In the genomic region with DNA sequence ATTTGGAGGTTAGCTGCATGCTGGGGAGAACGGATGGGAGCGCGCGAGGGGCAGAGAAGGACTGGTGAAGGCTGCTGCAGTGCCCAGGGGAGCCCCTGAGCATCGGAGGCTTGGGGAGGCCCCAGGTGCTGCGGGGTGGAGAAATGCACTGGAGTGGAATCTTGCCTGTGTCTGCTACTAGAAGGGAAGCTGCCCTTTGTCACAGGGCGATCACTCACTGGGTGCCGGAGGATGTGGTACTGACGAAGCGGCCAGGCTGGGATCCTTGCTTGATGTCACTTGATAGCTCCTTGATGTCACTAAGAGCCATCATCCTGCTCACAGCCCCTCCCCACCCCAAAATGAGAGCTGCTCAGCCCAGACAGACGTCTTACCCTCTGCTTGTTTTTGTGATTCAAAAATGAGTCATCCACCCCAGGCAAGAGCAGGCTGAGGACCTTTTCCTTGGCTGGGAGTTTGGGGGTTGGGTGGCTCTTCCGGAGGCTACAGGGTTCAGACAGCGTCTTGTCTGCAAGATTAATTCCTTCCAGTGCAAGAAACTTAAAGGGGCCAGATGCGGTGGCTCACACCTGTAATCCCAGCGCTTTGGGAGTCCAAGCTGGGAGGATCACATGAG, we compare ENCODE assay signal across 9 cellular contexts.
DNase-seq lines count a peak whose midpoint lies in the region; ATAC-seq and TF ChIP-seq lines count a peak whose summit lies in the region.
"Had no signal": no experiment of that assay in that cellular context is flagged by ENCODE, and none has a peak within 500 bp of the region (broad histone marks: within the 10 kb centered on the region; RNA-seq: fewer than 3 reads in every experiment).

No MANE protein-coding gene starts in this region.

- H3K9ac ChIP-seq in fibroblast of lung (ENCODE audit: insufficient read depth, low read length): no peak overlapping the region

- peak; percentile 5 for DNase-seq in activated T-cell treated with anti-CD3 and anti-CD28 coated beads for 4 hours
- DNase-seq in activated T-cell treated with anti-CD3 and anti-CD28 coated beads, Interleukin-2, amount 50 U/mL, for 24 hours: no peak
- DNase-seq in SK-MEL-5 (ENCODE audit: low read depth, low spot score): peak; percentile 78
- DNase-seq in fibroblast of lung (ENCODE audit: low read depth in 2 of 2): peak; percentile 34 to 82
- DNase-seq in stimulated activated effector memory CD8-positive, alpha-beta T cell treated with anti-CD3 and anti-CD28 coated beads, Interleukin-12 subunit alpha, Interleukin-12 subunit beta, amount 100 ng/mL, for 72 hours (ENCODE audit: low spot score in 2 of 2): no peak
- DNase-seq in COR-L47 (lab: John Stamatoyannopoulos, UW): no peak
- DNase-seq in left colon: no peak

- peaks cover 18% of the 10 kb centered on the region for H3K27me3 Mint-ChIP-seq in activated T-cell treated with anti-CD3 and anti-CD28 coated beads, Interleukin-2, amount 50 U/mL, for 24 hours

- no peak overlapping the region for H3K4me3 ChIP-seq in fibroblast of lung (replicated peaks in 1 of 4; ENCODE audit: control extremely low read depth in 1 of 4, insufficient read depth in 1 of 4, low read depth in 3 of 4, low read length in 4 of 4)
- H3K4me3 ChIP-seq: cardiac muscle cell had no signal

- no peak overlapping the region for H3K27ac ChIP-seq in fibroblast of lung (ENCODE audit: insufficient read depth, low read length)
- H3K27ac ChIP-seq: cardiac muscle cell had no signal

- ATAC-seq in stimulated activated effector memory CD8-positive, alpha-beta T cell treated with anti-CD3 and anti-CD28 coated beads, Interleukin-12 subunit alpha, Interleukin-12 subunit beta, amount 100 ng/mL, for 72 hours: peak; percentile 93
- ATAC-seq in left colon (no peak), GM21367 (IDR thresholded peaks at IDR 0.05; ENCODE audit: unreplicated experiment) (no peak)

- intact Hi-C loops in left colon (cut with DNase I, micrococcal nuclease): no loop called here

- no peaks in the 10 kb centered on the region for H4K20me1 ChIP-seq in fibroblast of lung (ENCODE audit: control insufficient read depth, extremely low read depth, insufficient read depth, low read length)

- no peaks in the 10 kb centered on the region for H3K9me3 ChIP-seq in fibroblast of lung (ENCODE audit: control insufficient read depth, insufficient read depth, low read depth, low read length)

- H3K4me2 ChIP-seq in fibroblast of lung (ENCODE audit: extremely low read depth, insufficient read depth, low read length): no peak overlapping the region

- H3K36me3 ChIP-seq in fibroblast of lung (ENCODE audit: control insufficient read depth, insufficient read depth, low read length): no peaks in the 10 kb centered on the region
- H3K36me3 ChIP-seq: cardiac muscle cell had no signal

- no peaks in the 10 kb centered on the region for H3K27me3 ChIP-seq in fibroblast of lung (ENCODE audit: control insufficient read depth, insufficient read depth, low read length)
- H3K27me3 ChIP-seq: cardiac muscle cell had no signal

- no peak overlapping the region for H2AFZ ChIP-seq in fibroblast of lung (ENCODE audit: low read length)

- H3K27ac Mint-ChIP-seq in activated T-cell treated with anti-CD3 and anti-CD28 coated beads, Interleukin-2, amount 50 U/mL, for 24 hours: no peak overlapping the region
- H3K27ac Mint-ChIP-seq in stimulated activated effector memory CD8-positive, alpha-beta T cell treated with anti-CD3 and anti-CD28 coated beads, Interleukin-12 subunit alpha, Interleukin-12 subunit beta, amount 100 ng/mL, for 72 hours: no peak overlapping the region

- H3K4me1 ChIP-seq in fibroblast of lung (ENCODE audit: control insufficient read depth, extremely low read depth, insufficient read depth, low read length): no peaks in the 10 kb centered on the region

- no peaks in the 10 kb centered on the region for H3K9me3 Mint-ChIP-seq in activated T-cell treated with anti-CD3 and anti-CD28 coated beads, Interleukin-2, amount 50 U/mL, for 24 hours
- no peaks in the 10 kb centered on the region for H3K9me3 Mint-ChIP-seq in stimulated activated effector memory CD8-positive, alpha-beta T cell treated with anti-CD3 and anti-CD28 coated beads, Interleukin-12 subunit alpha, Interleukin-12 subunit beta, amount 100 ng/mL, for 72 hours

- in situ Hi-C loops in SK-MEL-5 (cut with HindIII; ENCODE audit: low pct_unique_long_range_greater_than_20kb, low sequenced_read_pairs): no loop called here

- H3K4me3 Mint-ChIP-seq in activated T-cell treated with anti-CD3 and anti-CD28 coated beads, Interleukin-2, amount 50 U/mL, for 24 hours: no peak overlapping the region
- H3K4me3 Mint-ChIP-seq in stimulated activated effector memory CD8-positive, alpha-beta T cell treated with anti-CD3 and anti-CD28 coated beads, Interleukin-12 subunit alpha, Interleukin-12 subunit beta, amount 100 ng/mL, for 72 hours: no peak overlapping the region

- TF ChIP-seq CTCF in fibroblast of lung (conservative IDR thresholded peaks at IDR 0.05 in 1 of 2, IDR thresholded peaks at IDR 0.05 in 1 of 2; ENCODE audit: low read depth in 1 of 2, low read length in 2 of 2): no peak

- peaks cover 10% of the 10 kb centered on the region for H3K4me1 Mint-ChIP-seq in activated T-cell treated with anti-CD3 and anti-CD28 coated beads, Interleukin-2, amount 50 U/mL, for 24 hours (ENCODE audit: low read depth)
- H3K4me1 Mint-ChIP-seq in stimulated activated effector memory CD8-positive, alpha-beta T cell treated with anti-CD3 and anti-CD28 coated beads, Interleukin-12 subunit alpha, Interleukin-12 subunit beta, amount 100 ng/mL, for 72 hours: peaks cover 11% of the 10 kb centered on the region

- H3K79me2 ChIP-seq in fibroblast of lung (ENCODE audit: control insufficient read depth, insufficient read depth, low read length): no peaks in the 10 kb centered on the region

- H3K36me3 Mint-ChIP-seq in activated T-cell treated with anti-CD3 and anti-CD28 coated beads, Interleukin-2, amount 50 U/mL, for 24 hours (ENCODE audit: low read depth): no peaks in the 10 kb centered on the region
- H3K36me3 Mint-ChIP-seq in stimulated activated effector memory CD8-positive, alpha-beta T cell treated with anti-CD3 and anti-CD28 coated beads, Interleukin-12 subunit alpha, Interleukin-12 subunit beta, amount 100 ng/mL, for 72 hours: no peaks in the 10 kb centered on the region

Comparison
In these comparisons a context has a peak if more than half of its experiments do, and no peak if none do; other contexts are left out.
1. DNase-seq: peak in activated T-cell treated with anti-CD3 and anti-CD28 coated beads for 4 hours (single experiment), SK-MEL-5 (single experiment) and fibroblast of lung (2 of 2); none in activated T-cell treated with anti-CD3 and anti-CD28 coated beads, Interleukin-2, amount 50 U/mL, for 24 hours (single experiment), stimulated activated effector memory CD8-positive, alpha-beta T cell treated with anti-CD3 and anti-CD28 coated beads, Interleukin-12 subunit alpha, Interleukin-12 subunit beta, amount 100 ng/mL, for 72 hours (0 of 2), COR-L47 (single experiment) and left colon (0 of 2).